Comparison of ENCODE assay signal across 1 cellular context in the genomic region with DNA sequence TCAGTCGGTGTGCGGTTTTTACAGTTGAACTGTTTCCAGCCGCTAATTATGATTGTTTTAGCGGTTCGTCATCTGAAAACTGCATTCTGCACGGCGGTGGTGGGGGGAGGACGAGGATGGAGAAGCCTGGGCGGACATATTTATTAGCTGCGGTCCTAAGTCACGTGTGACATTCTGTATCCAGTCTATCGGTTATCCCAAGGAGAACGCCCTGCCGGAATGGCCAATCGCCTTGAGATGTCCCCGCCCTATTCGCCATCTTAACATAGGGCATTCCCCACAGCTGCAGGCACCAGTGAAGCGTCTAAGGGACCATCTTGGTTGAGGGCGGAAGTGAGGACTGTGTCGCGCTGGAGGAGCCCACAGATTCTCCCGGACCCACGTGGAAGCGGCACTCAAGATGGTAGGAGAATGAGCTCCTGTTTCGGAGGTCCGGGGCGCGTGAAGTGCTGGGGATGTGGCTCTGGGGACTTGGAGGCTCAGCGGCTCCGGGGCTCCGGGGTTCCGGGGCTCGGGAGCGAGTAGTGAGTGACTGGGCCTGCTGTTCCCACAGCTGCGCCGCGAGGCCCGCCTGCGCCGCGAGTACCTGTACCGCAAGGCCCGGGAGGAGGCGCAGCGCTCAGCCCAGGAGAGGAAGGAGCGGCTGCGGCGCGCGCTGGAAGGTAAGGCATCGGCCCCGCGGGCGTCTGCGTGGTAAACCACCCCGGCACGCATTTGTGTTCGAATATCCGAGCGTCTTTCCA.
TF ChIP-seq lines count a peak whose summit lies in the region.

A gene with protein sequence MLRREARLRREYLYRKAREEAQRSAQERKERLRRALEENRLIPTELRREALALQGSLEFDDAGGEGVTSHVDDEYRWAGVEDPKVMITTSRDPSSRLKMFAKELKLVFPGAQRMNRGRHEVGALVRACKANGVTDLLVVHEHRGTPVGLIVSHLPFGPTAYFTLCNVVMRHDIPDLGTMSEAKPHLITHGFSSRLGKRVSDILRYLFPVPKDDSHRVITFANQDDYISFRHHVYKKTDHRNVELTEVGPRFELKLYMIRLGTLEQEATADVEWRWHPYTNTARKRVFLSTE (plus strand): TSS at position 365 of the 743 bp plus-strand sequence. CDS start 36 bp downstream, at position 401.

TF ChIP-seq in K562, 482 proteins besides CTCF, POLR2A, EP300 and RAD21 (continued from another document and continues in another):
- TF ChIP-seq, protein P1, sequence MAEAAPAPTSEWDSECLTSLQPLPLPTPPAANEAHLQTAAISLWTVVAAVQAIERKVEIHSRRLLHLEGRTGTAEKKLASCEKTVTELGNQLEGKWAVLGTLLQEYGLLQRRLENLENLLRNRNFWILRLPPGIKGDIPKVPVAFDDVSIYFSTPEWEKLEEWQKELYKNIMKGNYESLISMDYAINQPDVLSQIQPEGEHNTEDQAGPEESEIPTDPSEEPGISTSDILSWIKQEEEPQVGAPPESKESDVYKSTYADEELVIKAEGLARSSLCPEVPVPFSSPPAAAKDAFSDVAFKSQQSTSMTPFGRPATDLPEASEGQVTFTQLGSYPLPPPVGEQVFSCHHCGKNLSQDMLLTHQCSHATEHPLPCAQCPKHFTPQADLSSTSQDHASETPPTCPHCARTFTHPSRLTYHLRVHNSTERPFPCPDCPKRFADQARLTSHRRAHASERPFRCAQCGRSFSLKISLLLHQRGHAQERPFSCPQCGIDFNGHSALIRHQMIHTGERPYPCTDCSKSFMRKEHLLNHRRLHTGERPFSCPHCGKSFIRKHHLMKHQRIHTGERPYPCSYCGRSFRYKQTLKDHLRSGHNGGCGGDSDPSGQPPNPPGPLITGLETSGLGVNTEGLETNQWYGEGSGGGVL (CRISPR knock-in tag; IDR thresholded peaks at IDR 0.05): no peak
- no peak for TF ChIP-seq BCL6 (CRISPR knock-in tag; IDR thresholded peaks at IDR 0.05)
- no peak for TF ChIP-seq ZNF561 (CRISPR knock-in tag; conservative IDR thresholded peaks at IDR 0.05)
- TF ChIP-seq RBM22 (IDR thresholded peaks at IDR 0.05; ENCODE audit: low read depth, low read length, poor library complexity, severe bottlenecking): no peak
- TF ChIP-seq, protein P2, sequence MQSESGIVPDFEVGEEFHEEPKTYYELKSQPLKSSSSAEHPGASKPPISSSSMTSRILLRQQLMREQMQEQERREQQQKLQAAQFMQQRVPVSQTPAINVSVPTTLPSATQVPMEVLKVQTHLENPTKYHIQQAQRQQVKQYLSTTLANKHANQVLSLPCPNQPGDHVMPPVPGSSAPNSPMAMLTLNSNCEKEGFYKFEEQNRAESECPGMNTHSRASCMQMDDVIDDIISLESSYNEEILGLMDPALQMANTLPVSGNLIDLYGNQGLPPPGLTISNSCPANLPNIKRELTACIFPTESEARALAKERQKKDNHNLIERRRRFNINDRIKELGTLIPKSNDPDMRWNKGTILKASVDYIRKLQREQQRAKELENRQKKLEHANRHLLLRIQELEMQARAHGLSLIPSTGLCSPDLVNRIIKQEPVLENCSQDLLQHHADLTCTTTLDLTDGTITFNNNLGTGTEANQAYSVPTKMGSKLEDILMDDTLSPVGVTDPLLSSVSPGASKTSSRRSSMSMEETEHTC (IDR thresholded peaks at IDR 0.05): no peak
- peak; percentile 94 for TF ChIP-seq HDAC2 (IDR thresholded peaks at IDR 0.05)
- no peak for TF ChIP-seq ESRRB (CRISPR knock-in tag; IDR thresholded peaks at IDR 0.05; ENCODE audit: borderline replicate concordance)
- TF ChIP-seq, protein P3, sequence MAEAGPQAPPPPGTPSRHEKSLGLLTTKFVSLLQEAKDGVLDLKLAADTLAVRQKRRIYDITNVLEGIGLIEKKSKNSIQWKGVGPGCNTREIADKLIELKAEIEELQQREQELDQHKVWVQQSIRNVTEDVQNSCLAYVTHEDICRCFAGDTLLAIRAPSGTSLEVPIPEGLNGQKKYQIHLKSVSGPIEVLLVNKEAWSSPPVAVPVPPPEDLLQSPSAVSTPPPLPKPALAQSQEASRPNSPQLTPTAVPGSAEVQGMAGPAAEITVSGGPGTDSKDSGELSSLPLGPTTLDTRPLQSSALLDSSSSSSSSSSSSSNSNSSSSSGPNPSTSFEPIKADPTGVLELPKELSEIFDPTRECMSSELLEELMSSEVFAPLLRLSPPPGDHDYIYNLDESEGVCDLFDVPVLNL (CRISPR knock-in tag; IDR thresholded peaks at IDR 0.05; ENCODE audit: low read depth): no peak
- TF ChIP-seq ZBED1 (IDR thresholded peaks at IDR 0.05): no peak
- TF ChIP-seq ZNF75A (CRISPR knock-in tag; IDR thresholded peaks at IDR 0.05): 0 out of 2 replicates have a peak, but pooled peaks have one; percentile 26
- no peak for TF ChIP-seq KDM1A (IDR thresholded peaks at IDR 0.05)
- TF ChIP-seq, protein P4, sequence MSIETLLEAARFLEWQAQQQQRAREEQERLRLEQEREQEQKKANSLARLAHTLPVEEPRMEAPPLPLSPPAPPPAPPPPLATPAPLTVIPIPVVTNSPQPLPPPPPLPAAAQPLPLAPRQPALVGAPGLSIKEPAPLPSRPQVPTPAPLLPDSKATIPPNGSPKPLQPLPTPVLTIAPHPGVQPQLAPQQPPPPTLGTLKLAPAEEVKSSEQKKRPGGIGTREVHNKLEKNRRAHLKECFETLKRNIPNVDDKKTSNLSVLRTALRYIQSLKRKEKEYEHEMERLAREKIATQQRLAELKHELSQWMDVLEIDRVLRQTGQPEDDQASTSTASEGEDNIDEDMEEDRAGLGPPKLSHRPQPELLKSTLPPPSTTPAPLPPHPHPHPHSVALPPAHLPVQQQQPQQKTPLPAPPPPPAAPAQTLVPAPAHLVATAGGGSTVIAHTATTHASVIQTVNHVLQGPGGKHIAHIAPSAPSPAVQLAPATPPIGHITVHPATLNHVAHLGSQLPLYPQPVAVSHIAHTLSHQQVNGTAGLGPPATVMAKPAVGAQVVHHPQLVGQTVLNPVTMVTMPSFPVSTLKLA (conservative IDR thresholded peaks at IDR 0.05): peak; percentile 99
- peak; percentile 39; the same call in 1 of the 2 replicates for TF ChIP-seq SMAD4 (CRISPR knock-in tag; conservative IDR thresholded peaks at IDR 0.05)
- TF ChIP-seq ZNF121 (CRISPR knock-in tag; conservative IDR thresholded peaks at IDR 0.05): no peak
- no peak for TF ChIP-seq ZNF282 (CRISPR knock-in tag; IDR thresholded peaks at IDR 0.05)
- no peak for TF ChIP-seq ERF (CRISPR knock-in tag; IDR thresholded peaks at IDR 0.05)
- TF ChIP-seq NR4A1 (CRISPR knock-in tag; IDR thresholded peaks at IDR 0.05): no peak
- TF ChIP-seq NR4A1 (tag; IDR thresholded peaks at IDR 0.05): no peak
- TF ChIP-seq, protein P5, sequence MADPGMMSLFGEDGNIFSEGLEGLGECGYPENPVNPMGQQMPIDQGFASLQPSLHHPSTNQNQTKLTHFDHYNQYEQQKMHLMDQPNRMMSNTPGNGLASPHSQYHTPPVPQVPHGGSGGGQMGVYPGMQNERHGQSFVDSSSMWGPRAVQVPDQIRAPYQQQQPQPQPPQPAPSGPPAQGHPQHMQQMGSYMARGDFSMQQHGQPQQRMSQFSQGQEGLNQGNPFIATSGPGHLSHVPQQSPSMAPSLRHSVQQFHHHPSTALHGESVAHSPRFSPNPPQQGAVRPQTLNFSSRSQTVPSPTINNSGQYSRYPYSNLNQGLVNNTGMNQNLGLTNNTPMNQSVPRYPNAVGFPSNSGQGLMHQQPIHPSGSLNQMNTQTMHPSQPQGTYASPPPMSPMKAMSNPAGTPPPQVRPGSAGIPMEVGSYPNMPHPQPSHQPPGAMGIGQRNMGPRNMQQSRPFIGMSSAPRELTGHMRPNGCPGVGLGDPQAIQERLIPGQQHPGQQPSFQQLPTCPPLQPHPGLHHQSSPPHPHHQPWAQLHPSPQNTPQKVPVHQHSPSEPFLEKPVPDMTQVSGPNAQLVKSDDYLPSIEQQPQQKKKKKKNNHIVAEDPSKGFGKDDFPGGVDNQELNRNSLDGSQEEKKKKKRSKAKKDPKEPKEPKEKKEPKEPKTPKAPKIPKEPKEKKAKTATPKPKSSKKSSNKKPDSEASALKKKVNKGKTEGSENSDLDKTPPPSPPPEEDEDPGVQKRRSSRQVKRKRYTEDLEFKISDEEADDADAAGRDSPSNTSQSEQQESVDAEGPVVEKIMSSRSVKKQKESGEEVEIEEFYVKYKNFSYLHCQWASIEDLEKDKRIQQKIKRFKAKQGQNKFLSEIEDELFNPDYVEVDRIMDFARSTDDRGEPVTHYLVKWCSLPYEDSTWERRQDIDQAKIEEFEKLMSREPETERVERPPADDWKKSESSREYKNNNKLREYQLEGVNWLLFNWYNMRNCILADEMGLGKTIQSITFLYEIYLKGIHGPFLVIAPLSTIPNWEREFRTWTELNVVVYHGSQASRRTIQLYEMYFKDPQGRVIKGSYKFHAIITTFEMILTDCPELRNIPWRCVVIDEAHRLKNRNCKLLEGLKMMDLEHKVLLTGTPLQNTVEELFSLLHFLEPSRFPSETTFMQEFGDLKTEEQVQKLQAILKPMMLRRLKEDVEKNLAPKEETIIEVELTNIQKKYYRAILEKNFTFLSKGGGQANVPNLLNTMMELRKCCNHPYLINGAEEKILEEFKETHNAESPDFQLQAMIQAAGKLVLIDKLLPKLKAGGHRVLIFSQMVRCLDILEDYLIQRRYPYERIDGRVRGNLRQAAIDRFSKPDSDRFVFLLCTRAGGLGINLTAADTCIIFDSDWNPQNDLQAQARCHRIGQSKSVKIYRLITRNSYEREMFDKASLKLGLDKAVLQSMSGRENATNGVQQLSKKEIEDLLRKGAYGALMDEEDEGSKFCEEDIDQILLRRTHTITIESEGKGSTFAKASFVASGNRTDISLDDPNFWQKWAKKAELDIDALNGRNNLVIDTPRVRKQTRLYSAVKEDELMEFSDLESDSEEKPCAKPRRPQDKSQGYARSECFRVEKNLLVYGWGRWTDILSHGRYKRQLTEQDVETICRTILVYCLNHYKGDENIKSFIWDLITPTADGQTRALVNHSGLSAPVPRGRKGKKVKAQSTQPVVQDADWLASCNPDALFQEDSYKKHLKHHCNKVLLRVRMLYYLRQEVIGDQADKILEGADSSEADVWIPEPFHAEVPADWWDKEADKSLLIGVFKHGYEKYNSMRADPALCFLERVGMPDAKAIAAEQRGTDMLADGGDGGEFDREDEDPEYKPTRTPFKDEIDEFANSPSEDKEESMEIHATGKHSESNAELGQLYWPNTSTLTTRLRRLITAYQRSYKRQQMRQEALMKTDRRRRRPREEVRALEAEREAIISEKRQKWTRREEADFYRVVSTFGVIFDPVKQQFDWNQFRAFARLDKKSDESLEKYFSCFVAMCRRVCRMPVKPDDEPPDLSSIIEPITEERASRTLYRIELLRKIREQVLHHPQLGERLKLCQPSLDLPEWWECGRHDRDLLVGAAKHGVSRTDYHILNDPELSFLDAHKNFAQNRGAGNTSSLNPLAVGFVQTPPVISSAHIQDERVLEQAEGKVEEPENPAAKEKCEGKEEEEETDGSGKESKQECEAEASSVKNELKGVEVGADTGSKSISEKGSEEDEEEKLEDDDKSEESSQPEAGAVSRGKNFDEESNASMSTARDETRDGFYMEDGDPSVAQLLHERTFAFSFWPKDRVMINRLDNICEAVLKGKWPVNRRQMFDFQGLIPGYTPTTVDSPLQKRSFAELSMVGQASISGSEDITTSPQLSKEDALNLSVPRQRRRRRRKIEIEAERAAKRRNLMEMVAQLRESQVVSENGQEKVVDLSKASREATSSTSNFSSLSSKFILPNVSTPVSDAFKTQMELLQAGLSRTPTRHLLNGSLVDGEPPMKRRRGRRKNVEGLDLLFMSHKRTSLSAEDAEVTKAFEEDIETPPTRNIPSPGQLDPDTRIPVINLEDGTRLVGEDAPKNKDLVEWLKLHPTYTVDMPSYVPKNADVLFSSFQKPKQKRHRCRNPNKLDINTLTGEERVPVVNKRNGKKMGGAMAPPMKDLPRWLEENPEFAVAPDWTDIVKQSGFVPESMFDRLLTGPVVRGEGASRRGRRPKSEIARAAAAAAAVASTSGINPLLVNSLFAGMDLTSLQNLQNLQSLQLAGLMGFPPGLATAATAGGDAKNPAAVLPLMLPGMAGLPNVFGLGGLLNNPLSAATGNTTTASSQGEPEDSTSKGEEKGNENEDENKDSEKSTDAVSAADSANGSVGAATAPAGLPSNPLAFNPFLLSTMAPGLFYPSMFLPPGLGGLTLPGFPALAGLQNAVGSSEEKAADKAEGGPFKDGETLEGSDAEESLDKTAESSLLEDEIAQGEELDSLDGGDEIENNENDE (IDR thresholded peaks at IDR 0.05; ENCODE audit: low read depth, low read length): no peak
- TF ChIP-seq, protein P6, sequence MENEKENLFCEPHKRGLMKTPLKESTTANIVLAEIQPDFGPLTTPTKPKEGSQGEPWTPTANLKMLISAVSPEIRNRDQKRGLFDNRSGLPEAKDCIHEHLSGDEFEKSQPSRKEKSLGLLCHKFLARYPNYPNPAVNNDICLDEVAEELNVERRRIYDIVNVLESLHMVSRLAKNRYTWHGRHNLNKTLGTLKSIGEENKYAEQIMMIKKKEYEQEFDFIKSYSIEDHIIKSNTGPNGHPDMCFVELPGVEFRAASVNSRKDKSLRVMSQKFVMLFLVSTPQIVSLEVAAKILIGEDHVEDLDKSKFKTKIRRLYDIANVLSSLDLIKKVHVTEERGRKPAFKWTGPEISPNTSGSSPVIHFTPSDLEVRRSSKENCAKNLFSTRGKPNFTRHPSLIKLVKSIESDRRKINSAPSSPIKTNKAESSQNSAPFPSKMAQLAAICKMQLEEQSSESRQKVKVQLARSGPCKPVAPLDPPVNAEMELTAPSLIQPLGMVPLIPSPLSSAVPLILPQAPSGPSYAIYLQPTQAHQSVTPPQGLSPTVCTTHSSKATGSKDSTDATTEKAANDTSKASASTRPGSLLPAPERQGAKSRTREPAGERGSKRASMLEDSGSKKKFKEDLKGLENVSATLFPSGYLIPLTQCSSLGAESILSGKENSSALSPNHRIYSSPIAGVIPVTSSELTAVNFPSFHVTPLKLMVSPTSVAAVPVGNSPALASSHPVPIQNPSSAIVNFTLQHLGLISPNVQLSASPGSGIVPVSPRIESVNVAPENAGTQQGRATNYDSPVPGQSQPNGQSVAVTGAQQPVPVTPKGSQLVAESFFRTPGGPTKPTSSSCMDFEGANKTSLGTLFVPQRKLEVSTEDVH (IDR thresholded peaks at IDR 0.05; ENCODE audit: low read depth, partially characterized antibody): peak; percentile 83
- TF ChIP-seq ZNF764 (CRISPR knock-in tag; IDR thresholded peaks at IDR 0.05; ENCODE audit: low read depth): 0 out of 2 replicates have a peak, but pooled peaks have one; percentile 57
- TF ChIP-seq, protein P7, sequence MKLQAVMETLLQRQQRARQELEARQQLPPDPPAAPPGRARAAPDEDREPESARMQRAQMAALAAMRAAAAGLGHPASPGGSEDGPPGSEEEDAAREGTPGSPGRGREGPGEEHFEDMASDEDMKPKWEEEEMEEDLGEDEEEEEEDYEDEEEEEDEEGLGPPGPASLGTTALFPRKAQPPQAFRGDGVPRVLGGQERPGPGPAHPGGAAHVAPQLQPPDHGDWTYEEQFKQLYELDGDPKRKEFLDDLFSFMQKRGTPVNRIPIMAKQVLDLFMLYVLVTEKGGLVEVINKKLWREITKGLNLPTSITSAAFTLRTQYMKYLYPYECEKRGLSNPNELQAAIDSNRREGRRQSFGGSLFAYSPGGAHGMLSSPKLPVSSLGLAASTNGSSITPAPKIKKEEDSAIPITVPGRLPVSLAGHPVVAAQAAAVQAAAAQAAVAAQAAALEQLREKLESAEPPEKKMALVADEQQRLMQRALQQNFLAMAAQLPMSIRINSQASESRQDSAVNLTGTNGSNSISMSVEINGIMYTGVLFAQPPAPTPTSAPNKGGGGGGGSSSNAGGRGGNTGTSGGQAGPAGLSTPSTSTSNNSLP (IDR thresholded peaks at IDR 0.05; ENCODE audit: borderline replicate concordance, low read depth, low read length): 0 out of 2 replicates have a peak, but pooled peaks have one; percentile 10
- TF ChIP-seq GTF2E2 (tag; IDR thresholded peaks at IDR 0.05): peak; percentile 72; the same call in 1 of the 2 replicates
- TF ChIP-seq, protein P8, sequence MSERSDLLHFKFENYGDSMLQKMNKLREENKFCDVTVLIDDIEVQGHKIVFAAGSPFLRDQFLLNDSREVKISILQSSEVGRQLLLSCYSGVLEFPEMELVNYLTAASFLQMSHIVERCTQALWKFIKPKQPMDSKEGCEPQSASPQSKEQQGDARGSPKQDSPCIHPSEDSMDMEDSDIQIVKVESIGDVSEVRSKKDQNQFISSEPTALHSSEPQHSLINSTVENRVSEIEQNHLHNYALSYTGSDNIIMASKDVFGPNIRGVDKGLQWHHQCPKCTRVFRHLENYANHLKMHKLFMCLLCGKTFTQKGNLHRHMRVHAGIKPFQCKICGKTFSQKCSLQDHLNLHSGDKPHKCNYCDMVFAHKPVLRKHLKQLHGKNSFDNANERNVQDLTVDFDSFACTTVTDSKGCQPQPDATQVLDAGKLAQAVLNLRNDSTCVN (CRISPR knock-in tag; IDR thresholded peaks at IDR 0.05): no peak
